In genomic region chr1:145280638-145281036, GRCh38 we compare ENCODE assay signal across 9 cellular contexts. TPM values are rescaled to one million over a fixed set of nuclear protein-coding genes. Genes with fewer than 3 reads are reported as not detected.
A peak's percentile ranks its signal among the peaks of the same experiment; 100 is the strongest.
DNase-seq lines count a peak whose midpoint lies in the region; ATAC-seq and TF ChIP-seq lines count a peak whose summit lies in the region.
"Not testable (repeated sequence)": the region's sequence is repeated elsewhere in the genome, so short reads cannot be mapped to it uniquely, and the experiment has no call there.
"Had no signal": no experiment of that assay in that cellular context is flagged by ENCODE, and none has a peak within 500 bp of the region (broad histone marks: within the 10 kb centered on the region; RNA-seq: fewer than 3 reads in every experiment).

No MANE protein-coding gene starts in this region.

- not testable (repeated sequence) for H3K4me1 ChIP-seq in psoas muscle

- not testable (repeated sequence) for H3K36me3 ChIP-seq in psoas muscle (ENCODE audit: insufficient read depth in 1 of 2, low read depth in 1 of 2)

- H3K9me3 Mint-ChIP-seq in activated naive CD4-positive, alpha-beta T cell treated with anti-CD3 and anti-CD28 coated beads, Interleukin-2, amount 50 U/mL, for 24 hours; type B pancreatic cell: not testable (repeated sequence)

- not testable (repeated sequence) for H3K9me3 ChIP-seq in psoas muscle

- peak overlapping the region; percentile 99 for H3K27ac Mint-ChIP-seq in activated naive CD4-positive, alpha-beta T cell treated with anti-CD3 and anti-CD28 coated beads, Interleukin-2, amount 50 U/mL, for 24 hours
- peak overlapping the region; percentile 100 for H3K27ac Mint-ChIP-seq in type B pancreatic cell

- not testable (repeated sequence) for H3K36me3 Mint-ChIP-seq in activated naive CD4-positive, alpha-beta T cell treated with anti-CD3 and anti-CD28 coated beads, Interleukin-2, amount 50 U/mL, for 24 hours; type B pancreatic cell

- ATAC-seq in GM18909 (IDR thresholded peaks at IDR 0.05; ENCODE audit: poor library complexity, unreplicated experiment) (peak; percentile 69), HG03060 (IDR thresholded peaks at IDR 0.05; ENCODE audit: low read depth, unreplicated experiment) (peak; percentile 38), Right ventricle myocardium superior (ENCODE audit: poor library complexity) (peak; percentile 97), psoas muscle (peak; percentile 82 to 93 (median 90))

- H3K4me3 Mint-ChIP-seq in activated naive CD4-positive, alpha-beta T cell treated with anti-CD3 and anti-CD28 coated beads, Interleukin-2, amount 50 U/mL, for 24 hours: peak overlapping the region; percentile 87
- peak overlapping the region; percentile 95 for H3K4me3 Mint-ChIP-seq in type B pancreatic cell

- H3K27me3 Mint-ChIP-seq in activated naive CD4-positive, alpha-beta T cell treated with anti-CD3 and anti-CD28 coated beads, Interleukin-2, amount 50 U/mL, for 24 hours; type B pancreatic cell: not testable (repeated sequence)

- DNase-seq in NCI-H2107 (lab: John Stamatoyannopoulos, UW) (peak; percentile 33), T-helper 2 cell (peak in 4 of 5 experiments; percentile 14 to 83 (median 50)), Right ventricle myocardium superior (peak; percentile 69), psoas muscle (peak; percentile 55 to 71), type B pancreatic cell (ENCODE audit: extremely low spot score, unreplicated experiment) (peak; percentile 72)

- not testable (repeated sequence) for TF ChIP-seq CTCF in psoas muscle (IDR thresholded peaks at IDR 0.05); type B pancreatic cell (conservative IDR thresholded peaks at IDR 0.05)

- H3K27me3 ChIP-seq in psoas muscle (ENCODE audit: insufficient read depth in 3 of 3, low read length in 2 of 3): not testable (repeated sequence)

- H3K4me3 ChIP-seq in psoas muscle: peak overlapping the region; percentile 64

- peaks cover 10% of the 10 kb centered on the region for H3K4me1 Mint-ChIP-seq in activated naive CD4-positive, alpha-beta T cell treated with anti-CD3 and anti-CD28 coated beads, Interleukin-2, amount 50 U/mL, for 24 hours
- H3K4me1 Mint-ChIP-seq in type B pancreatic cell (ENCODE audit: unreplicated experiment): not testable (repeated sequence)

- peak overlapping the region; percentile 58 for H3K27ac ChIP-seq in psoas muscle

- intact Hi-C loops in Right ventricle myocardium superior (cut with DNase I); psoas muscle (cut with DNase I): not testable (repeated sequence)

- WGBS in psoas muscle, 3 donors: 0 to 2% (median 0%) methylated on average over 8 to 15 of the region's 24 CpGs

RNA-seq across cellular contexts. Expression of gene PPIAL4D, which starts 38.7 kb away (rescaled TPM):
- total RNA-seq in Right ventricle myocardium superior: not detected
- total RNA-seq in psoas muscle: not detected
- polyA plus RNA-seq in psoas muscle: not detected
- not detected in 2 replicates for total RNA-seq in type B pancreatic cell (ENCODE audit: low replicate concordance)
- total RNA-seq: frontal cortex had no signal

Comparison
In these comparisons a context has a peak if more than half of its experiments do, and no peak if none do; other contexts are left out.
1. Peak in every context shown above with its lines: DNase-seq, ATAC-seq, H3K4me3 ChIP-seq and H3K27ac ChIP-seq.
2. ATAC-seq: peak in every context shown above with its lines; median percentile 97 in Right ventricle myocardium superior; 90 in psoas muscle; 69 in GM18909; 38 in HG03060.